In genomic region chr1:1920057-1920607, GRCh38 we compare ENCODE assay signal across 8 cellular contexts. TPM values are rescaled to one million over a fixed set of nuclear protein-coding genes. Genes with fewer than 3 reads are reported as not detected.
DNase-seq lines count a peak whose midpoint lies in the region; ATAC-seq and TF ChIP-seq lines count a peak whose summit lies in the region.

No MANE protein-coding gene starts in this region.

- H3K36me3 ChIP-seq in CD8-positive, alpha-beta T cell (ENCODE audit: insufficient read depth, low read length) = no peaks in the 10 kb centered on the region
- no peaks in the 10 kb centered on the region for H3K36me3 ChIP-seq in NT2/D1 (ENCODE audit: insufficient read depth, insufficient read length, low read length)
- H3K36me3 ChIP-seq in esophagus muscularis mucosa = no peaks in the 10 kb centered on the region
- no peaks in the 10 kb centered on the region for H3K36me3 ChIP-seq in sigmoid colon
- H3K36me3 ChIP-seq in MG63 = no peaks in the 10 kb centered on the region

- POLR2A ChIA-PET in CD8-positive, alpha-beta T cell (lab: Charles Lee) = no interaction called here

- H3K27ac Mint-ChIP-seq in CD8-positive, alpha-beta T cell = peak overlapping the region; percentile 45
- no peak overlapping the region for H3K27ac Mint-ChIP-seq in activated naive CD8-positive, alpha-beta T cell treated with anti-CD3 and anti-CD28 coated beads, Interleukin-2, amount 50 U/mL, for 24 hours

- DNase-seq in CD8-positive, alpha-beta T cell = peak in 1 of 7 experiments; percentile 20
- DNase-seq in NT2/D1 (ENCODE audit: low read depth, low spot score) (no peak), esophagus muscularis mucosa (ENCODE audit: extremely low spot score) (no peak), sigmoid colon (peak; percentile 67), MG63 (no peak), anterior cingulate cortex (lab: John Stamatoyannopoulos, UW) (no peak)
- no peak for DNase-seq in effector CD4-positive, alpha-beta T cell
- no peak for DNase-seq in activated naive CD8-positive, alpha-beta T cell treated with anti-CD3 and anti-CD28 coated beads, Interleukin-2, amount 50 U/mL, for 24 hours

- H3K4me1 Mint-ChIP-seq in CD8-positive, alpha-beta T cell (ENCODE audit: low read depth) = peaks cover 3% of the 10 kb centered on the region
- H3K4me1 Mint-ChIP-seq in activated naive CD8-positive, alpha-beta T cell treated with anti-CD3 and anti-CD28 coated beads, Interleukin-2, amount 50 U/mL, for 24 hours = peaks cover 2% of the 10 kb centered on the region

- ATAC-seq in CD8-positive, alpha-beta T cell = no peak
- no peak for ATAC-seq in activated naive CD8-positive, alpha-beta T cell treated with anti-CD3 and anti-CD28 coated beads, Interleukin-2, amount 50 U/mL, for 24 hours

- intact Hi-C loops in CD8-positive, alpha-beta T cell (cut with DNase I, micrococcal nuclease) = loop anchor here in 1 of 2 experiments (10.0 kb wide), 1 partner anchor 725 kb away; no protein-coding TSS in a partner anchor
- intact Hi-C loops in esophagus muscularis mucosa (cut with DNase I) (no loop called here), sigmoid colon (cut with DNase I) (no loop called here)

- WGBS in esophagus muscularis mucosa = 75% methylated on average over 1 of the region's 6 CpGs
- 74 to 85% methylated on average over 6 of the region's 6 CpGs for WGBS in sigmoid colon, 2 donors

- H3K9me3 ChIP-seq in CD8-positive, alpha-beta T cell (ENCODE audit: low read length) = no peaks in the 10 kb centered on the region
- no peaks in the 10 kb centered on the region for H3K9me3 ChIP-seq in NT2/D1 (ENCODE audit: insufficient read depth, low read length)
- H3K9me3 ChIP-seq in esophagus muscularis mucosa = no peaks in the 10 kb centered on the region
- no peaks in the 10 kb centered on the region for H3K9me3 ChIP-seq in sigmoid colon
- no peaks in the 10 kb centered on the region for H3K9me3 ChIP-seq in MG63

- H3K9me3 Mint-ChIP-seq in CD8-positive, alpha-beta T cell = no peaks in the 10 kb centered on the region
- H3K9me3 Mint-ChIP-seq in activated naive CD8-positive, alpha-beta T cell treated with anti-CD3 and anti-CD28 coated beads, Interleukin-2, amount 50 U/mL, for 24 hours = no peaks in the 10 kb centered on the region

- no peak overlapping the region for H3K4me3 Mint-ChIP-seq in CD8-positive, alpha-beta T cell
- H3K4me3 Mint-ChIP-seq in activated naive CD8-positive, alpha-beta T cell treated with anti-CD3 and anti-CD28 coated beads, Interleukin-2, amount 50 U/mL, for 24 hours = no peak overlapping the region

- H3K4me3 ChIP-seq in CD8-positive, alpha-beta T cell (ENCODE audit: low read depth, low read length) = no peak overlapping the region
- H3K4me3 ChIP-seq in NT2/D1 (ENCODE audit: insufficient read length, low read depth) (peak overlapping the region; percentile 32), esophagus muscularis mucosa (peak overlapping the region; percentile 61 to 68 (median 64)), sigmoid colon (peak overlapping the region in 2 of 4 donors; percentile 49 to 56), MG63 (no peak overlapping the region)

- peak overlapping the region; percentile 64 for H3K9ac ChIP-seq in NT2/D1 (ENCODE audit: insufficient read length, low read depth)

- TF ChIP-seq CTCF in CD8-positive, alpha-beta T cell (IDR thresholded peaks at IDR 0.05) = no peak
- TF ChIP-seq CTCF in esophagus muscularis mucosa (IDR thresholded peaks at IDR 0.05) (no peak), sigmoid colon (IDR thresholded peaks at IDR 0.05) (no peak)

- H3K27ac ChIP-seq in CD8-positive, alpha-beta T cell (ENCODE audit: low read depth, low read length) = no peak overlapping the region
- H3K27ac ChIP-seq in esophagus muscularis mucosa (replicated peaks in 1 of 4) = peak overlapping the region; percentile 64 to 79 (median 68)
- H3K27ac ChIP-seq in sigmoid colon = peak overlapping the region; percentile 57 to 77 (median 68)

- H3K27me3 ChIP-seq in CD8-positive, alpha-beta T cell (ENCODE audit: insufficient read depth, low read length) = no peaks in the 10 kb centered on the region
- H3K27me3 ChIP-seq in NT2/D1 (ENCODE audit: insufficient read depth, insufficient read length) (no peaks in the 10 kb centered on the region), esophagus muscularis mucosa (no peaks in the 10 kb centered on the region), sigmoid colon (no peaks in the 10 kb centered on the region), MG63 (no peaks in the 10 kb centered on the region)

- no peaks in the 10 kb centered on the region for H3K27me3 Mint-ChIP-seq in CD8-positive, alpha-beta T cell (ENCODE audit: low read depth)
- H3K27me3 Mint-ChIP-seq in activated naive CD8-positive, alpha-beta T cell treated with anti-CD3 and anti-CD28 coated beads, Interleukin-2, amount 50 U/mL, for 24 hours = no peaks in the 10 kb centered on the region

- no peaks in the 10 kb centered on the region for H3K36me3 Mint-ChIP-seq in CD8-positive, alpha-beta T cell
- no peaks in the 10 kb centered on the region for H3K36me3 Mint-ChIP-seq in activated naive CD8-positive, alpha-beta T cell treated with anti-CD3 and anti-CD28 coated beads, Interleukin-2, amount 50 U/mL, for 24 hours (ENCODE audit: low read depth)

- CTCF ChIA-PET in CD8-positive, alpha-beta T cell (lab: Charles Lee) = interaction anchor here (2.4 kb wide), 1 partner anchor 11 kb away, joined by 9 read pairs; no protein-coding TSS in a partner anchor

- TF ChIP-seq POLR2A in esophagus muscularis mucosa (IDR thresholded peaks at IDR 0.05; ENCODE audit: low read depth) = no peak
- no peak for TF ChIP-seq POLR2A in sigmoid colon (IDR thresholded peaks at IDR 0.05)

- peaks cover 17% of the 10 kb centered on the region for H3K4me1 ChIP-seq in CD8-positive, alpha-beta T cell (ENCODE audit: insufficient read depth, low read length)
- H3K4me1 ChIP-seq in NT2/D1 (ENCODE audit: insufficient read depth, insufficient read length) (peaks cover 26% of the 10 kb centered on the region), esophagus muscularis mucosa (peaks cover 14 to 24% (median 22%) of the 10 kb centered on the region in 4 donors), sigmoid colon (peaks cover 0 to 14% (median 11%) of the 10 kb centered on the region in 4 donors)

- TF ChIP-seq EP300 in esophagus muscularis mucosa (IDR thresholded peaks at IDR 0.05) (no peak), sigmoid colon (IDR thresholded peaks at IDR 0.05) (no peak)

RNA-seq across cellular contexts. Expression of gene TMEM52, which starts 1.1 kb away (rescaled TPM):
- 1 to 10 TPM; 1.9 to 2.2 TPM for total RNA-seq in CD8-positive, alpha-beta T cell
- total RNA-seq in esophagus muscularis mucosa (1 to 10 TPM in 3 of 4 donors, not detected in 1; 1.4 to 6.3 (median 4.2) TPM), sigmoid colon (1 to 10 TPM in 2 of 4 donors, not detected in 2; 1.1 to 3.5 TPM)
- polyA plus RNA-seq in sigmoid colon = 1 to 10 TPM; 1.2 to 5.5 (median 2.1) TPM
- total RNA-seq in MG63 (2014; rRNA removed; shearing (Covaris generic); ENCODE audit: low replicate concordance) = not detected in 2 replicates

RNA-seq across cellular contexts. Expression of gene CALML6, which starts 5.1 kb away (rescaled TPM):
- total RNA-seq in CD8-positive, alpha-beta T cell = 1 to 10 TPM; 1.0 to 1.2 TPM
- total RNA-seq in esophagus muscularis mucosa (not detected), sigmoid colon (under 1 TPM in 1 of 4 donors, not detected in 3; 0.36 TPM)
- under 1 TPM in 1 of 3 donors, not detected in 2; 0.36 TPM for polyA plus RNA-seq in sigmoid colon
- 0.20 TPM in 1 of 2 replicates, not detected in the other for total RNA-seq in MG63 (2014; rRNA removed; shearing (Covaris generic); ENCODE audit: low replicate concordance)

RNA-seq across cellular contexts. Expression of gene GNB1, which starts 29.2 kb away (rescaled TPM):
- total RNA-seq in CD8-positive, alpha-beta T cell = 100 to 1,000 TPM; 145 to 147 TPM
- total RNA-seq in esophagus muscularis mucosa = 100 to 1,000 TPM; 124 to 166 (median 161) TPM
- 100 to 1,000 TPM; 119 to 157 (median 145) TPM for total RNA-seq in sigmoid colon
- polyA plus RNA-seq in sigmoid colon = 100 to 1,000 TPM; 163 to 197 (median 193) TPM
- total RNA-seq in MG63 (2014; rRNA removed; shearing (Covaris generic); ENCODE audit: low replicate concordance) = 327 and 329 TPM in 2 replicates

Comparison
In these comparisons a context has a peak if more than half of its experiments do, and no peak if none do; other contexts are left out.
1. H3K4me3 ChIP-seq: peak in NT2/D1 (single experiment) and esophagus muscularis mucosa (4 of 4); none in CD8-positive, alpha-beta T cell (single experiment) and MG63 (single experiment).